In genomic region chr15:60389261-60390077, GRCh38 we compare ENCODE assay signal across 8 cellular contexts. TPM values are rescaled to one million over a fixed set of nuclear protein-coding genes. Genes with fewer than 3 reads are reported as not detected.
DNase-seq lines count a peak whose midpoint lies in the region; ATAC-seq and TF ChIP-seq lines count a peak whose summit lies in the region.

No MANE protein-coding gene starts in this region.

- peaks cover 60% of the 10 kb centered on the region for H3F3A ChIP-seq in smooth muscle cell (ENCODE audit: low read depth)

- no peak overlapping the region for H3K9ac ChIP-seq in HUES6 (ENCODE audit: low read length)
- no peak overlapping the region for H3K9ac ChIP-seq in smooth muscle cell (ENCODE audit: low read depth)

- H3K4me1 ChIP-seq in right cardiac atrium (ENCODE audit: control insufficient read depth, insufficient read depth, low read length): peaks cover 27% of the 10 kb centered on the region
- H3K4me1 ChIP-seq in heart left ventricle: peaks cover 14 to 100% (median 56%) of the 10 kb centered on the region in 12 donors
- H3K4me1 ChIP-seq in HUES6 (ENCODE audit: control insufficient read depth, insufficient read depth, low read length): peaks cover 52% of the 10 kb centered on the region
- H3K4me1 ChIP-seq in smooth muscle cell (ENCODE audit: low read depth): peaks cover 42% of the 10 kb centered on the region

- peak overlapping the region; percentile 36 for H3K27ac ChIP-seq in right cardiac atrium (ENCODE audit: low read length)
- H3K27ac ChIP-seq in heart left ventricle: peak overlapping the region in 2 of 12 donors; percentile 8 to 97
- H3K27ac ChIP-seq in HUES6 (ENCODE audit: low read depth, low read length): no peak overlapping the region
- H3K27ac ChIP-seq in smooth muscle cell (ENCODE audit: low read depth): peak overlapping the region; percentile 99

- H3K27ac Mint-ChIP-seq in central memory CD8-positive, alpha-beta T cell (ENCODE audit: low read depth): peak overlapping the region; percentile 49

- peaks cover 13% of the 10 kb centered on the region for H3K36me3 Mint-ChIP-seq in central memory CD8-positive, alpha-beta T cell (ENCODE audit: insufficient read depth)

- H3K27me3 ChIP-seq in right cardiac atrium (ENCODE audit: control insufficient read depth, insufficient read depth): no peaks in the 10 kb centered on the region
- no peaks in the 10 kb centered on the region for H3K27me3 ChIP-seq in heart left ventricle
- no peaks in the 10 kb centered on the region for H3K27me3 ChIP-seq in HUES6 (ENCODE audit: control insufficient read depth, insufficient read depth, low read length)
- H3K27me3 ChIP-seq in smooth muscle cell (ENCODE audit: low read depth): no peaks in the 10 kb centered on the region

- H3K4me2 ChIP-seq in smooth muscle cell: peak overlapping the region; percentile 89

- H3K27me3 Mint-ChIP-seq in central memory CD8-positive, alpha-beta T cell: no peaks in the 10 kb centered on the region

- H4K20me1 ChIP-seq in smooth muscle cell (ENCODE audit: low read depth): peaks cover 100% of the 10 kb centered on the region

- peaks cover 96% of the 10 kb centered on the region for H3K79me2 ChIP-seq in smooth muscle cell (ENCODE audit: low read depth)

- H3K9me3 ChIP-seq in right cardiac atrium (ENCODE audit: control insufficient read depth, low read length) (no peaks in the 10 kb centered on the region), heart left ventricle (no peaks in the 10 kb centered on the region), HUES6 (ENCODE audit: control insufficient read depth, insufficient read depth, low read depth, low read length) (no peaks in the 10 kb centered on the region), smooth muscle cell (replicated peaks; ENCODE audit: low read depth) (no peaks in the 10 kb centered on the region)

- intact Hi-C loops in right cardiac atrium (cut with DNase I): no loop called here
- intact Hi-C loops in heart left ventricle (cut with DNase I): loop anchor here in 1 of 10 donors (5.0 kb wide), 1 partner anchor 32 kb away; no protein-coding TSS in a partner anchor

- no peak for TF ChIP-seq CTCF in heart left ventricle (IDR thresholded peaks at IDR 0.05)
- no peak for TF ChIP-seq CTCF in smooth muscle cell (IDR thresholded peaks at IDR 0.05; ENCODE audit: borderline replicate concordance, insufficient read depth, poor library complexity, severe bottlenecking)

- no peak for TF ChIP-seq POLR2A in heart left ventricle (IDR thresholded peaks at IDR 0.05)

- H3K36me3 ChIP-seq in heart left ventricle: peaks cover 0 to 65% (median 8%) of the 10 kb centered on the region in 9 donors
- H3K36me3 ChIP-seq in HUES6 (ENCODE audit: control insufficient read depth, insufficient read depth, low read length): peaks cover 47% of the 10 kb centered on the region
- H3K36me3 ChIP-seq in smooth muscle cell (ENCODE audit: low read depth): peaks cover 3% of the 10 kb centered on the region

- DNase-seq in right cardiac atrium (no peak), heart left ventricle (no peak), smooth muscle cell (lab: John Stamatoyannopoulos, UW; ENCODE audit: unreplicated experiment) (no peak), SHP77 treated with DMSO at 0.1 percent for 48 hours (lab: John Stamatoyannopoulos, UW) (no peak), NCI-H187 (lab: John Stamatoyannopoulos, UW) (no peak), GDM1 (lab: John Stamatoyannopoulos, UW) (no peak)
- peak in 1 of 2 donors; percentile 42 for DNase-seq in central memory CD8-positive, alpha-beta T cell (ENCODE audit: low spot score in 2 of 2)

- H3K4me3 Mint-ChIP-seq in central memory CD8-positive, alpha-beta T cell: peak overlapping the region; percentile 46

- H3K9me3 Mint-ChIP-seq in central memory CD8-positive, alpha-beta T cell: no peaks in the 10 kb centered on the region

- H3K4me3 ChIP-seq in right cardiac atrium (ENCODE audit: low read length): no peak overlapping the region
- H3K4me3 ChIP-seq in heart left ventricle: peak overlapping the region in 5 of 12 donors; percentile 2 to 24 (median 7)
- H3K4me3 ChIP-seq in HUES6 (ENCODE audit: low read depth, low read length): 0 out of 2 replicates have a peak overlapping the region, but pooled peaks have one; percentile 2
- peak overlapping the region; percentile 24 for H3K4me3 ChIP-seq in smooth muscle cell

- ATAC-seq in right cardiac atrium (no peak), heart left ventricle (no peak)
- peak; percentile 97 for ATAC-seq in central memory CD8-positive, alpha-beta T cell (replicated peaks; ENCODE audit: extremely low read depth, poor library complexity, severe bottlenecking)

- 32% methylated on average over 8 of the region's 8 CpGs for WGBS in right cardiac atrium
- WGBS in heart left ventricle, 4 donors: 38 to 41% (median 39%) methylated on average over 8 of the region's 8 CpGs
- 58% methylated on average over 8 of the region's 8 CpGs for WGBS in smooth muscle cell (ENCODE audit: low lambda C conversion rate)

- no peak overlapping the region for H2AFZ ChIP-seq in smooth muscle cell (ENCODE audit: low read depth)

- H3K4me1 Mint-ChIP-seq in central memory CD8-positive, alpha-beta T cell: peaks cover 77% of the 10 kb centered on the region

RNA-seq across cellular contexts. Expression of gene ANXA2, which starts 8.3 kb away (rescaled TPM):
- total RNA-seq in right cardiac atrium (100 to 1,000 TPM; 126 to 293 (median 224) TPM), heart left ventricle (100 to 1,000 TPM; 106 to 523 (median 207) TPM), smooth muscle cell (2,380 and 2,477 TPM in 2 replicates)
- polyA plus RNA-seq in right cardiac atrium (240 TPM), heart left ventricle (100 to 1,000 TPM; 135 to 547 TPM), smooth muscle cell (2,665 and 3,194 TPM in 2 replicates)
